In genomic region chrX:101057095-101057714, GRCh38 we compare ENCODE assay signal across 9 cellular contexts. TPM values are rescaled to one million over a fixed set of nuclear protein-coding genes. Genes with fewer than 3 reads are reported as not detected.
DNase-seq lines count a peak whose midpoint lies in the region; ATAC-seq and TF ChIP-seq lines count a peak whose summit lies in the region.
"Had no signal": no experiment of that assay in that cellular context is flagged by ENCODE, and none has a peak within 500 bp of the region (broad histone marks: within the 10 kb centered on the region; RNA-seq: fewer than 3 reads in every experiment).

No MANE protein-coding gene starts in this region.

- no peak overlapping the region for H3K4me3 Mint-ChIP-seq in chondrocyte (ENCODE audit: unreplicated experiment)

- TF ChIP-seq POLR2A in stomach (IDR thresholded peaks at IDR 0.05), result no peak

- H3K4me1 Mint-ChIP-seq in chondrocyte (ENCODE audit: low read depth), result peaks cover 2% of the 10 kb centered on the region

- no peaks in the 10 kb centered on the region for H3K4me1 ChIP-seq in stomach

- H3K27ac ChIP-seq in brain microvascular endothelial cell (peak overlapping the region; percentile 66), stomach (no peak overlapping the region)

- TF ChIP-seq CTCF in brain microvascular endothelial cell (IDR thresholded peaks at IDR 0.05; ENCODE audit: low read depth, low read length, missing control alignments) (no peak), stomach (IDR thresholded peaks at IDR 0.05) (no peak), chondrocyte (IDR thresholded peaks at IDR 0.05) (no peak)

- H3K36me3 Mint-ChIP-seq in chondrocyte (ENCODE audit: low read depth), result no peaks in the 10 kb centered on the region

- TF ChIP-seq EP300 in stomach (IDR thresholded peaks at IDR 0.05), result no peak

- in situ Hi-C loops in brain microvascular endothelial cell (cut with HindIII; ENCODE audit: low pct_ligation_motif_present, low sequenced_read_pairs), result no loop called here

- 69 to 90% (median 78%) methylated on average over 3 of the region's 3 CpGs for WGBS in stomach, 5 donors

- no peaks in the 10 kb centered on the region for H3K27me3 Mint-ChIP-seq in chondrocyte (ENCODE audit: low read depth)

- DNase-seq in GDM1 (lab: John Stamatoyannopoulos, UW) (peak; percentile 33), HPDE6-E6E7 (ENCODE audit: extremely low spot score) (peak; percentile 44), brain microvascular endothelial cell (peak; percentile 64), stomach (no peak), NCI-H1436 treated with DMSO at 0.1 percent for 48 hours (lab: John Stamatoyannopoulos, UW) (no peak), chondrocyte (ENCODE audit: low spot score) (no peak), DMS 273 (lab: John Stamatoyannopoulos, UW; ENCODE audit: unreplicated experiment) (no peak)
- DNase-seq: amniotic stem cell had no signal

- H3K4me3 ChIP-seq in brain microvascular endothelial cell (ENCODE audit: low read depth, low read length), result no peak overlapping the region
- no peak overlapping the region for H3K4me3 ChIP-seq in stomach

- H3K36me3 ChIP-seq in brain microvascular endothelial cell (replicated peaks), result no peaks in the 10 kb centered on the region
- no peaks in the 10 kb centered on the region for H3K36me3 ChIP-seq in stomach

- intact Hi-C loops in stomach (cut with DNase I; ENCODE audit: low total_unique reads), result no loop called here

- H3K9me3 Mint-ChIP-seq in chondrocyte (ENCODE audit: low read depth), result peaks cover 13% of the 10 kb centered on the region

- H3K27ac Mint-ChIP-seq in chondrocyte (ENCODE audit: unreplicated experiment), result no peak overlapping the region

- peak; percentile 93 for ATAC-seq in GM21447 (IDR thresholded peaks at IDR 0.05; ENCODE audit: unreplicated experiment)

- H3K9me3 ChIP-seq in stomach, result no peaks in the 10 kb centered on the region

- H3K27me3 ChIP-seq in brain microvascular endothelial cell (replicated peaks), result no peaks in the 10 kb centered on the region
- no peaks in the 10 kb centered on the region for H3K27me3 ChIP-seq in stomach

RNA-seq across cellular contexts. Expression of gene TRMT2B, which starts 5.3 kb away (rescaled TPM):
- total RNA-seq in stomach (10 to 100 TPM in 4 of 5 donors, 1 to 10 TPM in 1; 5.3 to 33.5 (median 17.7) TPM), chondrocyte (9.5 to 13.1 TPM (median 9.9 TPM) in 3 replicates)
- polyA plus RNA-seq in stomach, result 10 to 100 TPM in 1 of 3 donors, 1 to 10 TPM in 2; 6.2 to 11.0 (median 8.1) TPM

RNA-seq across cellular contexts. Expression of gene TMEM35A, which starts 21.5 kb away (rescaled TPM):
- total RNA-seq in stomach, result 1 to 10 TPM in 4 of 5 donors, under 1 TPM in 1; 0.29 to 5.4 (median 4.3) TPM
- polyA plus RNA-seq in stomach, result 1 to 10 TPM in 1 of 3 donors, not detected in 2; 2.7 TPM
- total RNA-seq in chondrocyte, result 0.62 to 0.92 TPM (median 0.85 TPM) in 3 replicates

RNA-seq across cellular contexts. Expression of gene CENPI, which starts 40.8 kb away (rescaled TPM):
- total RNA-seq in stomach, result 10 to 100 TPM in 1 of 5 donors, 1 to 10 TPM in 1, under 1 TPM in 1, not detected in 2; 0.29 to 22.8 (median 8.3) TPM
- 1 to 10 TPM in 1 of 3 donors, under 1 TPM in 1, not detected in 1; 0.68 to 1.6 TPM for polyA plus RNA-seq in stomach
- 4.6 to 5.7 TPM (median 5.6 TPM) in 3 replicates for total RNA-seq in chondrocyte

Comparison
In these comparisons a context has a peak if more than half of its experiments do, and no peak if none do; other contexts are left out.
1. DNase-seq: peak in GDM1 (single experiment), HPDE6-E6E7 (single experiment) and brain microvascular endothelial cell (single experiment); none in stomach (single experiment), NCI-H1436 treated with DMSO at 0.1 percent for 48 hours (single experiment), chondrocyte (single experiment) and DMS 273 (single experiment).